ENCODE assay signal across 10 cellular contexts in genomic region chr4:28225005-28225404, GRCh38.
DNase-seq lines count a peak whose midpoint lies in the region; ATAC-seq lines count a peak whose summit lies in the region.
"Had no signal": no experiment of that assay in that cellular context is flagged by ENCODE, and none has a peak within 500 bp of the region (broad histone marks: within the 10 kb centered on the region; RNA-seq: fewer than 3 reads in every experiment).

No MANE protein-coding gene starts in this region.

- no peaks in the 10 kb centered on the region for H3K27me3 ChIP-seq in right cardiac atrium (ENCODE audit: control insufficient read depth, insufficient read depth)

- no peak overlapping the region for H3K27ac ChIP-seq in right cardiac atrium (ENCODE audit: low read length)

- no peak overlapping the region for H3K4me3 Mint-ChIP-seq in T-cell
- H3K4me3 Mint-ChIP-seq: activated T-cell treated with anti-CD3 and anti-CD28 coated beads, Interleukin-2, amount 50 U/mL, for 24 hours had no signal

- no peaks in the 10 kb centered on the region for H3K36me3 Mint-ChIP-seq in T-cell

- no peaks in the 10 kb centered on the region for H3K9me3 ChIP-seq in right cardiac atrium (ENCODE audit: control insufficient read depth, low read length)

- DNase-seq in NCI-H1092 treated with DMSO at 0.1 percent for 48 hours (lab: John Stamatoyannopoulos, UW) (peak; percentile 15), NCI-H1092 (lab: John Stamatoyannopoulos, UW) (no peak), RPMI7951 (ENCODE audit: low read depth) (peak; percentile 34), globus pallidus (ENCODE audit: low spot score) (peak; percentile 66), stromal cell of bone marrow (ENCODE audit: low read depth) (peak; percentile 17), NCI-H2227 treated with DMSO at 0.1 percent for 48 hours (lab: John Stamatoyannopoulos, UW) (no peak), right cardiac atrium (no peak), T-cell (no peak)
- DNase-seq: activated T-cell treated with anti-CD3 and anti-CD28 coated beads, Interleukin-2, amount 50 U/mL, for 24 hours; NCI-H2171 treated with DMSO at 0.1 percent for 48 hours had no signal

- no peak overlapping the region for H3K4me3 ChIP-seq in right cardiac atrium (ENCODE audit: low read length)

- peaks cover 9 to 27% (median 13%) of the 10 kb centered on the region in 3 donors for H3K9me3 Mint-ChIP-seq in T-cell

- CTCF ChIA-PET in T-cell (lab: Charles Lee): no interaction called here

- intact Hi-C loops in right cardiac atrium (cut with DNase I): no loop called here

- H3K4me1 Mint-ChIP-seq in T-cell: no peaks in the 10 kb centered on the region

- no peaks in the 10 kb centered on the region for H3K27me3 Mint-ChIP-seq in T-cell
- H3K27me3 Mint-ChIP-seq: activated T-cell treated with anti-CD3 and anti-CD28 coated beads, Interleukin-2, amount 50 U/mL, for 24 hours had no signal

- H3K4me1 ChIP-seq in right cardiac atrium (ENCODE audit: control insufficient read depth, insufficient read depth, low read length): no peaks in the 10 kb centered on the region

- WGBS in right cardiac atrium: 53% methylated on average over 1 of the region's 1 CpG

- ATAC-seq in right cardiac atrium (no peak), T-cell (replicated peaks in 1 of 4) (no peak)

- POLR2A ChIA-PET in T-cell (lab: Charles Lee): no interaction called here

- H3K27ac Mint-ChIP-seq in T-cell: no peak overlapping the region
- H3K27ac Mint-ChIP-seq: activated T-cell treated with anti-CD3 and anti-CD28 coated beads, Interleukin-2, amount 50 U/mL, for 24 hours had no signal

Comparison
In these comparisons a context has a peak if more than half of its experiments do, and no peak if none do; other contexts are left out.
1. DNase-seq: peak in NCI-H1092 treated with DMSO at 0.1 percent for 48 hours (single experiment), RPMI7951 (single experiment), globus pallidus (single experiment) and stromal cell of bone marrow (single experiment); none in NCI-H1092 (single experiment), NCI-H2227 treated with DMSO at 0.1 percent for 48 hours (single experiment), right cardiac atrium (0 of 3) and T-cell (0 of 34).